19 cellular contexts compared by ENCODE assay signal in genomic region chr9:136254381-136255165, GRCh38. TPM values are rescaled to one million over a fixed set of nuclear protein-coding genes. Genes with fewer than 3 reads are reported as not detected.
DNase-seq lines count a peak whose midpoint lies in the region; ATAC-seq and TF ChIP-seq lines count a peak whose summit lies in the region.
"Had no signal": no experiment of that assay in that cellular context is flagged by ENCODE, and none has a peak within 500 bp of the region (broad histone marks: within the 10 kb centered on the region; RNA-seq: fewer than 3 reads in every experiment).

No MANE protein-coding gene starts in this region.

- peak; percentile 53 for DNase-seq in Daoy (ENCODE audit: low read depth)
- DNase-seq in RPMI7951 (ENCODE audit: low read depth) = peak; percentile 36
- peak; percentile 35 for DNase-seq in fibroblast of the aortic adventitia (ENCODE audit: low read depth)
- no peak for DNase-seq in neuronal stem cell (ENCODE audit: low spot score)
- no peak for DNase-seq in SHP77 (lab: John Stamatoyannopoulos, UW)
- no peak for DNase-seq in midbrain (lab: John Stamatoyannopoulos, UW)
- DNase-seq in activated gamma-delta T cell treated with Interleukin-2 at 50 U/mL for 16 hours = no peak
- DNase-seq: activated CD4-positive, alpha-beta T cell treated with anti-CD3 and anti-CD28 coated beads for 1 hour; effector memory CD8-positive, alpha-beta T cell; NCI-H2227 treated with DMSO at 0.1 percent for 48 hours; stimulated activated CD4-positive, alpha-beta T cell treated with anti-CD3 and anti-CD28 coated beads, Interleukin-2, amount 100 ng/mL, for 24 hours; upper lobe of right lung had no signal

- H3K4me3 ChIP-seq in fibroblast of the aortic adventitia (ENCODE audit: low read depth, low read length) (no peak overlapping the region), neuronal stem cell (ENCODE audit: low read length in 2 of 2) (no peak overlapping the region)
- H3K4me3 ChIP-seq: MG63, PC-9, upper lobe of right lung had no signal

- no CpG with 5 or more reads among the region's 25 CpGs for WGBS in neuronal stem cell (ENCODE audit: extremely low coverage in 2 of 2, insufficient read length in 2 of 2, insufficient replicate concordance in 1 of 2), 2 donors

- H3K14ac ChIP-seq in neuronal stem cell (ENCODE audit: low read length) = no peak overlapping the region

- no peak overlapping the region for H2AFZ ChIP-seq in neuronal stem cell (ENCODE audit: low read length)
- H2AFZ ChIP-seq: PC-9 had no signal

- no peak overlapping the region for H2BK15ac ChIP-seq in neuronal stem cell (ENCODE audit: low read length)

- peak overlapping the region; percentile 3 for H3K9ac ChIP-seq in neuronal stem cell (ENCODE audit: low read depth, low read length, poor library complexity)

- peaks cover 0 to 65% (median 0%) of the 10 kb centered on the region in 3 experiments for H3K27me3 ChIP-seq in neuronal stem cell (ENCODE audit: control insufficient read depth in 3 of 3, insufficient read depth in 3 of 3, low read depth in 1 of 3, low read length in 3 of 3)
- H3K27me3 ChIP-seq: MG63 had no signal

- no peaks in the 10 kb centered on the region for H3K9me3 ChIP-seq in neuronal stem cell (replicated peaks in 1 of 2; ENCODE audit: control insufficient read depth in 2 of 2, insufficient read depth in 1 of 2, low read depth in 1 of 2, low read length in 2 of 2)
- H3K9me3 ChIP-seq: MG63, neutrophil, upper lobe of right lung had no signal

- H4K91ac ChIP-seq in neuronal stem cell (ENCODE audit: low read depth, low read length, poor library complexity) = no peak overlapping the region

- H2BK5ac ChIP-seq in neuronal stem cell (ENCODE audit: low read length) = no peak overlapping the region

- peak overlapping the region; percentile 80 for H3K18ac ChIP-seq in neuronal stem cell (ENCODE audit: low read length)

- no peaks in the 10 kb centered on the region for H3K79me1 ChIP-seq in neuronal stem cell (ENCODE audit: low read depth, low read length)

- no peaks in the 10 kb centered on the region for H3K36me3 ChIP-seq in neuronal stem cell (replicated peaks in 1 of 2; ENCODE audit: control insufficient read depth in 2 of 2, insufficient read depth in 2 of 2, low read length in 2 of 2)
- H3K36me3 ChIP-seq: MG63, neutrophil, upper lobe of right lung had no signal

- H3K4me2 ChIP-seq in neuronal stem cell (ENCODE audit: insufficient read depth, low read length, poor library complexity, severe bottlenecking) = no peak overlapping the region
- H3K4me2 ChIP-seq: PC-9 had no signal

- no peak for ATAC-seq in GM19463 (IDR thresholded peaks at IDR 0.05; ENCODE audit: unreplicated experiment)
- ATAC-seq: effector memory CD8-positive, alpha-beta T cell; upper lobe of right lung had no signal

- no peak overlapping the region for H2BK120ac ChIP-seq in neuronal stem cell (ENCODE audit: low read depth, low read length)

- TF ChIP-seq CTCF in fibroblast of the aortic adventitia (IDR thresholded peaks at IDR 0.05; ENCODE audit: insufficient read depth, low read length) = peak; percentile 4

- peak overlapping the region; percentile 31 for H3K23ac ChIP-seq in neuronal stem cell (ENCODE audit: low read depth, low read length, poor library complexity)

- H3K4ac ChIP-seq in neuronal stem cell (ENCODE audit: low read length) = no peak overlapping the region

- H4K8ac ChIP-seq in neuronal stem cell (ENCODE audit: low read depth, low read length) = no peak overlapping the region

- H3K27ac ChIP-seq in neuronal stem cell (replicated peaks; ENCODE audit: low read length) = no peak overlapping the region
- H3K27ac ChIP-seq: neutrophil, PC-9, upper lobe of right lung had no signal

- peaks cover 2 to 6% of the 10 kb centered on the region in 2 donors for H3K4me1 ChIP-seq in neuronal stem cell (ENCODE audit: control insufficient read depth in 2 of 2, insufficient read depth in 1 of 2, low read depth in 1 of 2, low read length in 2 of 2)
- H3K4me1 ChIP-seq: upper lobe of right lung had no signal

- H2BK12ac ChIP-seq in neuronal stem cell (ENCODE audit: low read length) = no peak overlapping the region

- peak overlapping the region; percentile 61 for H2AK5ac ChIP-seq in neuronal stem cell (ENCODE audit: low read depth, low read length)

RNA-seq across cellular contexts. Expression of gene QSOX2, which starts 9.0 kb away (rescaled TPM):
- total RNA-seq in Daoy (2014; rRNA removed; shearing (Covaris generic)) = 25.8 and 30.3 TPM in 2 replicates
- total RNA-seq in RPMI7951 (2014; rRNA removed; shearing (Covaris generic)) = 9.1 and 9.9 TPM in 2 replicates
- total RNA-seq in fibroblast of the aortic adventitia (ENCODE audit: low replicate concordance) = 7.1 and 9.2 TPM in 2 replicates
- 11.3 TPM for polyA plus RNA-seq in neuronal stem cell (2013, experiment 1 of 2)
- 11.5 TPM for polyA plus RNA-seq in neuronal stem cell (2013, experiment 2 of 2)

RNA-seq across cellular contexts. Expression of gene CCDC187, which starts 49.3 kb away (rescaled TPM):
- not detected in 2 replicates for total RNA-seq in Daoy (2014; rRNA removed; shearing (Covaris generic))
- total RNA-seq in RPMI7951 (2014; rRNA removed; shearing (Covaris generic)) = not detected in 2 replicates
- under 0.01 TPM in 1 of 2 replicates, not detected in the other for total RNA-seq in fibroblast of the aortic adventitia (ENCODE audit: low replicate concordance)
- polyA plus RNA-seq in neuronal stem cell (2013, experiment 1 of 2) = 0.08 TPM
- polyA plus RNA-seq in neuronal stem cell (2013, experiment 2 of 2) = 0.08 TPM
- total RNA-seq: fibroblast of lung had no signal
- polyA plus RNA-seq: fibroblast of lung had no signal

RNA-seq across cellular contexts. Expression of gene LHX3, which starts 49.6 kb away (rescaled TPM):
- total RNA-seq in Daoy (2014; rRNA removed; shearing (Covaris generic)) = not detected in 2 replicates
- total RNA-seq in RPMI7951 (2014; rRNA removed; shearing (Covaris generic)) = not detected in 2 replicates
- total RNA-seq in fibroblast of the aortic adventitia (ENCODE audit: low replicate concordance) = not detected in 2 replicates
- not detected for polyA plus RNA-seq in neuronal stem cell (2013, experiment 1 of 2)
- polyA plus RNA-seq in neuronal stem cell (2013, experiment 2 of 2) = not detected
- total RNA-seq: fibroblast of lung, kidney epithelial cell, mucosa of gallbladder, upper lobe of right lung had no signal
- polyA plus RNA-seq: fibroblast of lung had no signal

Comparison
In these comparisons a context has a peak if more than half of its experiments do, and no peak if none do; other contexts are left out.
1. DNase-seq: peak in Daoy (single experiment), RPMI7951 (single experiment) and fibroblast of the aortic adventitia (single experiment); none in neuronal stem cell (single experiment), SHP77 (0 of 2), midbrain (single experiment) and activated gamma-delta T cell treated with Interleukin-2 at 50 U/mL for 16 hours (single experiment).